In the genomic region with DNA sequence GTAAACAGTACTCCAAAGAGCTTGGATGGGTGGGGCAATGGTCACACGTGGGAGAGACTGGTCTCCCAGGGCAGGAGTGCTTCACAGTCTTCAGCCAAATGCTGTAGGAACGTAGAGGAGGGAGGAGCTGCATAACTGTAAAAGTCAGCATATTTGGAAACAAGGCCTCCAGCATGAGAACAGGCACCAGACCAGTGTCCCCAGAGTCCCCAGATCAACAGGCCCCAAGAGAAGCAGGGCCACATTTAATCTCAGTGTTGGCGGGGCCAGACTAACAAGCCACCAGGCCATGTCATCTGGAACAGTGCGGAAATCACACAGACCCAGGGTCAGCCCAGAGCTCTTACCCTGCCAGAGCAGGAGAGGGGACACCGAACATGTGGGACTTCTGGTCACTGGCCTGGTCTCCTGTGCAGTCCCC, we compare ENCODE assay signal across 19 cellular contexts.
A peak's percentile ranks its signal among the peaks of the same experiment; 100 is the strongest.
DNase-seq lines count a peak whose midpoint lies in the region; ATAC-seq, FAIRE-seq and TF ChIP-seq lines count a peak whose summit lies in the region.
"Had no signal": no experiment of that assay in that cellular context is flagged by ENCODE, and none has a peak within 500 bp of the region (broad histone marks: within the 10 kb centered on the region; RNA-seq: fewer than 3 reads in every experiment).

No MANE protein-coding gene starts in this region.

- H3K27ac ChIP-seq in BLaER1 (peak overlapping the region; percentile 38; the same call in 1 of the 2 replicates), kidney (ENCODE audit: low read depth in 2 of 2, low read length in 2 of 2) (peak overlapping the region; percentile 71 to 74), skeletal muscle tissue (ENCODE audit: low read depth, low read length) (peak overlapping the region; percentile 77)
- H3K27ac ChIP-seq: cardiac muscle cell, WERI-Rb-1 had no signal

- H3K9me3 ChIP-seq in BLaER1 (peaks cover 4% of the 10 kb centered on the region; the same call in 1 of the 2 replicates), kidney (ENCODE audit: control insufficient read depth in 1 of 2, low read length in 2 of 2) (no peaks in the 10 kb centered on the region), skeletal muscle tissue (ENCODE audit: control insufficient read depth in 3 of 3, low read length in 3 of 3) (no peaks in the 10 kb centered on the region)

- peaks cover 4% of the 10 kb centered on the region for H3K4me1 Mint-ChIP-seq in endothelial cell (ENCODE audit: unreplicated experiment)
- H3K4me1 Mint-ChIP-seq: activated naive CD8-positive, alpha-beta T cell treated with anti-CD3 and anti-CD28 coated beads for 36 hours had no signal

- ATAC-seq in HG02885 (IDR thresholded peaks at IDR 0.05; ENCODE audit: poor library complexity, unreplicated experiment) (no peak), GM18519 (IDR thresholded peaks at IDR 0.05; ENCODE audit: low FRiP score, unreplicated experiment) (no peak)
- ATAC-seq: activated T-cell treated with anti-CD3 and anti-CD28 coated beads, Interleukin-2, amount 50 U/mL, for 72 hours; stimulated activated naive CD8-positive, alpha-beta T cell treated with anti-CD3 and anti-CD28 coated beads, Interleukin-15, Interleukin-2, amounts not matched to agents 100 U/mL and 50 U/mL, for 24 hours had no signal

- H4K20me1 ChIP-seq in BLaER1: peaks cover 8% of the 10 kb centered on the region; the same call in 1 of the 2 replicates

- H3K4me3 Mint-ChIP-seq in endothelial cell (ENCODE audit: unreplicated experiment): peak overlapping the region; percentile 51
- H3K4me3 Mint-ChIP-seq: activated CD4-positive, alpha-beta memory T cell treated with anti-CD3 and anti-CD28 coated beads, Interleukin-2, amount 10 ng/mL, durations not matched to agents 7 days and 5 days; activated naive CD8-positive, alpha-beta T cell treated with anti-CD3 and anti-CD28 coated beads for 36 hours; activated T-cell treated with anti-CD3 and anti-CD28 coated beads, Interleukin-2, amount 50 U/mL, for 72 hours had no signal

- H3K4me2 ChIP-seq in BLaER1: peak overlapping the region; percentile 65

- H3K27me3 ChIP-seq in BLaER1: no peaks in the 10 kb centered on the region
- H3K27me3 ChIP-seq in skeletal muscle tissue (ENCODE audit: control insufficient read depth in 3 of 3, insufficient read depth in 3 of 3, low read length in 3 of 3): no peaks in the 10 kb centered on the region
- H3K27me3 ChIP-seq: cardiac muscle cell had no signal

- H3K27me3 Mint-ChIP-seq in endothelial cell (ENCODE audit: unreplicated experiment): peaks cover 6% of the 10 kb centered on the region
- H3K27me3 Mint-ChIP-seq: activated CD4-positive, alpha-beta memory T cell treated with anti-CD3 and anti-CD28 coated beads, Interleukin-2, amount 10 ng/mL, durations not matched to agents 7 days and 5 days; activated naive CD8-positive, alpha-beta T cell treated with anti-CD3 and anti-CD28 coated beads for 36 hours; naive B cell had no signal

- no peak for DNase-seq in endothelial cell (ENCODE audit: low spot score)
- peak; percentile 51 for DNase-seq in kidney
- no peak for DNase-seq in NCI-H2029 treated with DMSO at 0.1 percent for 48 hours (lab: John Stamatoyannopoulos, UW)
- DNase-seq in NCI-H2227 treated with DMSO at 0.1 percent for 48 hours (lab: John Stamatoyannopoulos, UW): no peak
- DNase-seq: activated CD4-positive, alpha-beta memory T cell treated with anti-CD3 and anti-CD28 coated beads, Interleukin-2, amount 10 ng/mL, durations not matched to agents 7 days and 5 days; activated naive CD8-positive, alpha-beta T cell treated with anti-CD3 and anti-CD28 coated beads for 36 hours; activated T-cell treated with anti-CD3 and anti-CD28 coated beads, Interleukin-2, amount 50 U/mL, for 72 hours; COR-L47; effector CD4-positive, alpha-beta T cell; naive B cell; NCI-H1694; stimulated activated naive CD8-positive, alpha-beta T cell treated with anti-CD3 and anti-CD28 coated beads, Interleukin-15, Interleukin-2, amounts not matched to agents 100 U/mL and 50 U/mL, for 24 hours; WERI-Rb-1 had no signal

- H3K4me1 ChIP-seq in BLaER1: peaks cover 26% of the 10 kb centered on the region
- peaks cover 6 to 12% of the 10 kb centered on the region in 2 donors for H3K4me1 ChIP-seq in kidney (ENCODE audit: control insufficient read depth in 1 of 2, insufficient read depth in 1 of 2, low read depth in 1 of 2, low read length in 2 of 2)
- peaks cover 18 to 29% (median 20%) of the 10 kb centered on the region in 3 donors for H3K4me1 ChIP-seq in skeletal muscle tissue (ENCODE audit: control insufficient read depth in 3 of 3, insufficient read depth in 3 of 3, low read length in 3 of 3)

- no peak for FAIRE-seq in kidney (lab: Jason Lieb, UNC)

- peaks cover 67% of the 10 kb centered on the region for H3K36me3 ChIP-seq in BLaER1
- H3K36me3 ChIP-seq in kidney (ENCODE audit: control insufficient read depth in 1 of 2, insufficient read depth in 2 of 2, low read length in 2 of 2): no peaks in the 10 kb centered on the region
- no peaks in the 10 kb centered on the region for H3K36me3 ChIP-seq in skeletal muscle tissue (ENCODE audit: control insufficient read depth in 3 of 3, insufficient read depth in 3 of 3, low read length in 3 of 3)
- H3K36me3 ChIP-seq: cardiac muscle cell had no signal

- no peak overlapping the region for H3K27ac Mint-ChIP-seq in endothelial cell (ENCODE audit: unreplicated experiment)
- H3K27ac Mint-ChIP-seq: activated CD4-positive, alpha-beta memory T cell treated with anti-CD3 and anti-CD28 coated beads, Interleukin-2, amount 10 ng/mL, durations not matched to agents 7 days and 5 days; activated naive CD8-positive, alpha-beta T cell treated with anti-CD3 and anti-CD28 coated beads for 36 hours; activated T-cell treated with anti-CD3 and anti-CD28 coated beads, Interleukin-2, amount 50 U/mL, for 72 hours had no signal

- intact Hi-C loops in kidney (cut with DNase I): no loop called here

- H3K9ac ChIP-seq in BLaER1 (no peak overlapping the region), kidney (ENCODE audit: low read length in 2 of 2) (no peak overlapping the region), skeletal muscle tissue (ENCODE audit: low read depth in 1 of 3, low read length in 3 of 3) (no peak overlapping the region)

- H3K4me3 ChIP-seq in BLaER1: no peak overlapping the region
- no peak overlapping the region for H3K4me3 ChIP-seq in kidney (ENCODE audit: low read length in 2 of 2)
- H3K4me3 ChIP-seq in skeletal muscle tissue (ENCODE audit: low read length in 3 of 3): no peak overlapping the region
- H3K4me3 ChIP-seq: cardiac muscle cell, lung had no signal

- H3K9me3 Mint-ChIP-seq in endothelial cell (ENCODE audit: unreplicated experiment): no peaks in the 10 kb centered on the region
- H3K9me3 Mint-ChIP-seq: activated CD4-positive, alpha-beta memory T cell treated with anti-CD3 and anti-CD28 coated beads, Interleukin-2, amount 10 ng/mL, durations not matched to agents 7 days and 5 days; activated naive CD8-positive, alpha-beta T cell treated with anti-CD3 and anti-CD28 coated beads for 36 hours; activated T-cell treated with anti-CD3 and anti-CD28 coated beads, Interleukin-2, amount 50 U/mL, for 72 hours had no signal

- TF ChIP-seq CTCF in endothelial cell (IDR thresholded peaks at IDR 0.05; ENCODE audit: unreplicated experiment): no peak
- no peak for TF ChIP-seq CTCF in kidney (IDR thresholded peaks at IDR 0.05; ENCODE audit: borderline replicate concordance, extremely low read depth, insufficient read depth)

- H3K36me3 Mint-ChIP-seq in endothelial cell (ENCODE audit: low read depth, unreplicated experiment): peaks cover 29% of the 10 kb centered on the region
